8 cellular contexts compared by ENCODE assay signal in the genomic region with DNA sequence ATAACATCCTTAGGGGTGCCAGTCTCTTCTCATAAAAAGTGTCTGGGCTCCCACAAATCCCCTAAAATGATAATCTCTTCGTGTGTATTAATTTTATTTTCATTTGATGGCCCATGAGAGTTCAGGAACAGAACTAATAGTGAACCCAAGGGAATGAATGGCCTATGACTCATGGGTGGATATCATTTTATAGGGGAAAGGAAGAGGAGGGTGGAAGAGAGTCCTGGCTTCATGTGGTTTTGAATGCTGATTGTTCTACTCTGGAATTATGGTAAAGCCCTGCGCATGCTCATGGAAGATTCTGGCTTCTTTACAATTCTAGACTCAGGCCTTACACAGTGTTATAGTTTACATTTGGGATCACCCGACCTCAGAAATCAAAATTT. TPM values are rescaled to one million over a fixed set of nuclear protein-coding genes. Genes with fewer than 3 reads are reported as not detected.
DNase-seq lines count a peak whose midpoint lies in the region; ATAC-seq, FAIRE-seq and TF ChIP-seq lines count a peak whose summit lies in the region.

No MANE protein-coding gene starts in this region.

- peak overlapping the region; percentile 69 for H3K4me3 Mint-ChIP-seq in stimulated activated naive CD8-positive, alpha-beta T cell treated with anti-CD3 and anti-CD28 coated beads, Interleukin-15, Interleukin-2, amounts not matched to agents 100 ng/mL and 50 ng/mL, for 24 hours

- H3K27me3 Mint-ChIP-seq in stimulated activated naive CD8-positive, alpha-beta T cell treated with anti-CD3 and anti-CD28 coated beads, Interleukin-15, Interleukin-2, amounts not matched to agents 100 ng/mL and 50 ng/mL, for 24 hours = no peaks in the 10 kb centered on the region

- H3K4me1 ChIP-seq in mucosa of descending colon (ENCODE audit: low read depth) = peaks cover 63% of the 10 kb centered on the region

- H3K27me3 ChIP-seq in bronchial epithelial cell (ENCODE audit: control insufficient read depth, insufficient read depth, low read length) = no peaks in the 10 kb centered on the region

- intact Hi-C loops in mucosa of descending colon (cut with DNase I, micrococcal nuclease) = loop anchor here in 1 of 2 donors (5.0 kb wide), 1 partner anchor 35 kb away; a partner anchor contains a TSS

- H3K36me3 Mint-ChIP-seq in stimulated activated naive CD8-positive, alpha-beta T cell treated with anti-CD3 and anti-CD28 coated beads, Interleukin-15, Interleukin-2, amounts not matched to agents 100 ng/mL and 50 ng/mL, for 24 hours (ENCODE audit: low read depth) = peaks cover 17% of the 10 kb centered on the region

- H3K36me3 ChIP-seq in bronchial epithelial cell (ENCODE audit: control insufficient read depth, insufficient read depth, low read length) = no peaks in the 10 kb centered on the region
- H3K36me3 ChIP-seq in mucosa of descending colon (ENCODE audit: low read depth) = no peaks in the 10 kb centered on the region

- TF ChIP-seq CTCF in bronchial epithelial cell (IDR thresholded peaks at IDR 0.05; ENCODE audit: insufficient read depth, low read length, severe bottlenecking) (no peak), mucosa of descending colon (IDR thresholded peaks at IDR 0.05) (no peak)

- H3K4me3 ChIP-seq in bronchial epithelial cell (ENCODE audit: low read depth, low read length) = peak overlapping the region; percentile 3
- no peak overlapping the region for H3K4me3 ChIP-seq in mucosa of descending colon

- no peak for DNase-seq in stimulated activated naive CD8-positive, alpha-beta T cell treated with anti-CD3 and anti-CD28 coated beads, Interleukin-15, Interleukin-2, amounts not matched to agents 100 U/mL and 50 U/mL, for 24 hours
- DNase-seq in bronchial epithelial cell (ENCODE audit: low read depth) (peak; percentile 91), mucosa of descending colon (peak in 1 of 3 donors; percentile 57), iPS-NIHi11 (ENCODE audit: low spot score) (no peak), NCI-H524 treated with DMSO at 0.1 percent for 48 hours (lab: John Stamatoyannopoulos, UW) (no peak), superior temporal gyrus (ENCODE audit: extremely low spot score) (no peak)
- DNase-seq in activated effector memory CD4-positive, alpha-beta T cell treated with Interleukin-2 at 50 U/mL for 16 hours = no peak

- H3K27ac Mint-ChIP-seq in stimulated activated naive CD8-positive, alpha-beta T cell treated with anti-CD3 and anti-CD28 coated beads, Interleukin-15, Interleukin-2, amounts not matched to agents 100 ng/mL and 50 ng/mL, for 24 hours = peak overlapping the region; percentile 79

- no peak for ATAC-seq in stimulated activated naive CD8-positive, alpha-beta T cell treated with anti-CD3 and anti-CD28 coated beads, Interleukin-15, Interleukin-2, amounts not matched to agents 100 U/mL and 50 U/mL, for 24 hours
- peak; percentile 77 for ATAC-seq in mucosa of descending colon

- peaks cover 84% of the 10 kb centered on the region for H3K4me1 Mint-ChIP-seq in stimulated activated naive CD8-positive, alpha-beta T cell treated with anti-CD3 and anti-CD28 coated beads, Interleukin-15, Interleukin-2, amounts not matched to agents 100 ng/mL and 50 ng/mL, for 24 hours (ENCODE audit: low read depth)

- no peak for FAIRE-seq in bronchial epithelial cell (lab: Jason Lieb, UNC)

- no peaks in the 10 kb centered on the region for H3K9me3 Mint-ChIP-seq in stimulated activated naive CD8-positive, alpha-beta T cell treated with anti-CD3 and anti-CD28 coated beads, Interleukin-15, Interleukin-2, amounts not matched to agents 100 ng/mL and 50 ng/mL, for 24 hours

- no peaks in the 10 kb centered on the region for H3K9me3 ChIP-seq in mucosa of descending colon

RNA-seq across cellular contexts. Expression of a gene that starts 35.3 kb away (rescaled TPM):
- total RNA-seq in bronchial epithelial cell (1.3 TPM in 2 replicates), mucosa of descending colon (10 to 100 TPM; 15.2 to 26.4 (median 15.8) TPM)
